In genomic region chr15:101028772-101029438, GRCh38 we compare ENCODE assay signal across 18 cellular contexts.
DNase-seq lines count a peak whose midpoint lies in the region; ATAC-seq, FAIRE-seq and TF ChIP-seq lines count a peak whose summit lies in the region.
"Had no signal": no experiment of that assay in that cellular context is flagged by ENCODE, and none has a peak within 500 bp of the region (broad histone marks: within the 10 kb centered on the region; RNA-seq: fewer than 3 reads in every experiment).

No MANE protein-coding gene starts in this region.

- no peak overlapping the region for H3K27ac ChIP-seq in sigmoid colon
- H3K27ac ChIP-seq in gastrocnemius medialis = no peak overlapping the region
- H3K27ac ChIP-seq: GM23248 had no signal

- H3K9me3 ChIP-seq in T-helper 17 cell (ENCODE audit: control insufficient read depth, low read length, poor library complexity, severe bottlenecking) (no peaks in the 10 kb centered on the region), sigmoid colon (no peaks in the 10 kb centered on the region), gastrocnemius medialis (no peaks in the 10 kb centered on the region)

- H3K27me3 Mint-ChIP-seq in T-helper 17 cell = peaks cover 17% of the 10 kb centered on the region
- H3K27me3 Mint-ChIP-seq: stimulated activated naive B cell treated with anti-CD40 and anti-IgM and Interleukin-4, amounts not matched to agents 10 μg/mL and 1 μg/mL and 100 μg/mL, for 72 hours had no signal

- intact Hi-C loops in sigmoid colon (cut with DNase I) = no loop called here
- intact Hi-C loops in gastrocnemius medialis (cut with DNase I; ENCODE audit: low total_unique reads) = no loop called here

- H3K4me1 ChIP-seq in sigmoid colon (no peaks in the 10 kb centered on the region), gastrocnemius medialis (no peaks in the 10 kb centered on the region)

- DNase-seq in ELF-1 (ENCODE audit: low read depth, low spot score) (peak; percentile 1), T-helper 17 cell (no peak), islet precursor cell (peak; percentile 49), sigmoid colon (peak; percentile 48), gastrocnemius medialis (no peak), HTR-8/SVneo (ENCODE audit: insufficient read length, low spot score) (no peak)
- DNase-seq: DMS79; GM23248; mesendoderm; NCI-H1694 treated with DMSO at 0.1 percent for 48 hours; NCI-H226; NK-92 treated with Interleukin-12 subunit alpha and Interleukin-12 subunit beta, amount 100 ng/mL, for 24 hours; RPMI8226; stimulated activated naive B cell treated with anti-CD40 and anti-IgM and Interleukin-4, amounts not matched to agents 10 μg/mL and 1 μg/mL and 100 μg/mL, for 72 hours had no signal

- no peak for ATAC-seq in T-helper 17 cell
- ATAC-seq in GM18867 (IDR thresholded peaks at IDR 0.05; ENCODE audit: unreplicated experiment) = no peak
- ATAC-seq in gastrocnemius medialis = no peak
- no peak for ATAC-seq in HG03520 (IDR thresholded peaks at IDR 0.05; ENCODE audit: unreplicated experiment)
- ATAC-seq: CD8-positive, alpha-beta T cell; stimulated activated naive B cell treated with anti-CD40 and anti-IgM and Interleukin-4, amounts not matched to agents 10 μg/mL and 1 μg/mL and 100 μg/mL, for 72 hours had no signal

- H3K4me3 Mint-ChIP-seq in T-helper 17 cell = no peak overlapping the region
- H3K4me3 Mint-ChIP-seq: CD8-positive, alpha-beta T cell; stimulated activated naive B cell treated with anti-CD40 and anti-IgM and Interleukin-4, amounts not matched to agents 10 μg/mL and 1 μg/mL and 100 μg/mL, for 72 hours had no signal

- TF ChIP-seq POLR2A in sigmoid colon (IDR thresholded peaks at IDR 0.05) (no peak), gastrocnemius medialis (IDR thresholded peaks at IDR 0.05) (no peak)

- in situ Hi-C loops in gastrocnemius medialis (cut with MboI; ENCODE audit: low sequenced_read_pairs in 4 of 4) = no loop called here

- H3K27ac Mint-ChIP-seq in T-helper 17 cell = peak overlapping the region; percentile 59
- H3K27ac Mint-ChIP-seq: CD8-positive, alpha-beta T cell; stimulated activated naive B cell treated with anti-CD40 and anti-IgM and Interleukin-4, amounts not matched to agents 10 μg/mL and 1 μg/mL and 100 μg/mL, for 72 hours had no signal

- H3K36me3 ChIP-seq in sigmoid colon (peaks cover 0 to 56% (median 5%) of the 10 kb centered on the region in 4 donors), gastrocnemius medialis (no peaks in the 10 kb centered on the region)

- 90 to 92% methylated on average over 19 of the region's 19 CpGs for WGBS in sigmoid colon, 2 donors

- H3K4me3 ChIP-seq in sigmoid colon (no peak overlapping the region), gastrocnemius medialis (no peak overlapping the region)
- H3K4me3 ChIP-seq: GM23248 had no signal

- no peaks in the 10 kb centered on the region for H3K36me3 Mint-ChIP-seq in T-helper 17 cell (ENCODE audit: low read depth)
- H3K36me3 Mint-ChIP-seq: CD8-positive, alpha-beta T cell had no signal

- FAIRE-seq in HTR-8/SVneo (lab: Jason Lieb, UNC) = no peak
- FAIRE-seq: TTC549 had no signal

- TF ChIP-seq EP300 in sigmoid colon (IDR thresholded peaks at IDR 0.05) = no peak

- no peaks in the 10 kb centered on the region for H3K27me3 ChIP-seq in sigmoid colon
- no peaks in the 10 kb centered on the region for H3K27me3 ChIP-seq in gastrocnemius medialis

- no peak for TF ChIP-seq CTCF in sigmoid colon (IDR thresholded peaks at IDR 0.05)
- no peak for TF ChIP-seq CTCF in gastrocnemius medialis (IDR thresholded peaks at IDR 0.05 in 4 of 5, conservative IDR thresholded peaks at IDR 0.05 in 1 of 5)

- H3K4me1 Mint-ChIP-seq in T-helper 17 cell = peaks cover 3% of the 10 kb centered on the region

Comparison
In these comparisons a context has a peak if more than half of its experiments do, and no peak if none do; other contexts are left out.
1. DNase-seq: peak in ELF-1 (single experiment), islet precursor cell (single experiment) and sigmoid colon (single experiment); none in T-helper 17 cell (0 of 3), gastrocnemius medialis (0 of 2) and HTR-8/SVneo (single experiment).